In the genomic region with DNA sequence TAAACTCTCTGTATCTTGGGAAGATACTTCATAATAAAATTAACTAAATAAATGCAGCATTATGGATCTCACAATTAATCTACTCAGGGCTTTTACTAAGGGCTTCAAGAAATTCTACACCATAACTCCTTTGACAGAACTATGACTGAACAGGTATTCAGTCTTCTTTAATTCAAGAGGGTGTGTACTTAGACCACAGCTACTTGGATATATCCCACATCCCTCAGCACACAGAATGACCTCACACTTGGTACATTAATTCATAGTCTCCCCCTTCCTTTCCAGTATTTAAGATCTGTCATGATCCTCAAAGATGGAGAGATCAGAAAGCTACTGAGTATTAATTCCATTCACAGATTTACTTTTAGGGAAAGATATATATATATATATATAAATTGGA, we compare ENCODE assay signal across 16 cellular contexts. TPM values are rescaled to one million over a fixed set of nuclear protein-coding genes. Genes with fewer than 3 reads are reported as not detected.
DNase-seq lines count a peak whose midpoint lies in the region; ATAC-seq, FAIRE-seq and TF ChIP-seq lines count a peak whose summit lies in the region.
"Had no signal": no experiment of that assay in that cellular context is flagged by ENCODE, and none has a peak within 500 bp of the region (broad histone marks: within the 10 kb centered on the region; RNA-seq: fewer than 3 reads in every experiment).

No MANE protein-coding gene starts in this region.

- H4K91ac ChIP-seq in IMR-90 (ENCODE audit: insufficient read depth, low read depth, low read length), result no peak overlapping the region

- no peaks in the 10 kb centered on the region for H3K36me3 Mint-ChIP-seq in astrocyte (ENCODE audit: low read depth, unreplicated experiment)
- H3K36me3 Mint-ChIP-seq in activated T-cell treated with anti-CD3 and anti-CD28 coated beads, Interleukin-2, amount 50 U/mL, for 24 hours (ENCODE audit: low read depth), result peaks cover 7% of the 10 kb centered on the region

- TF ChIP-seq RAD21 in IMR-90 (IDR thresholded peaks at IDR 0.05; ENCODE audit: low read length), result no peak

- no peaks in the 10 kb centered on the region for H3K9me1 ChIP-seq in IMR-90 (ENCODE audit: insufficient read depth, low read length)

- H3K27me3 ChIP-seq in IMR-90 (ENCODE audit: control insufficient read depth, insufficient read depth, low read length), result no peaks in the 10 kb centered on the region
- H3K27me3 ChIP-seq in astrocyte (ENCODE audit: insufficient read depth, low read length), result no peaks in the 10 kb centered on the region

- no peak overlapping the region for H3K56ac ChIP-seq in IMR-90 (ENCODE audit: extremely low read depth, insufficient read depth, low read length)

- in situ Hi-C loops in IMR-90 (cut with MboI; ENCODE audit: low sequenced_read_pairs), result no loop called here

- H3K27ac Mint-ChIP-seq in astrocyte (ENCODE audit: unreplicated experiment), result no peak overlapping the region
- H3K27ac Mint-ChIP-seq in activated T-cell treated with anti-CD3 and anti-CD28 coated beads, Interleukin-2, amount 50 U/mL, for 24 hours, result no peak overlapping the region
- H3K27ac Mint-ChIP-seq: CD14-positive monocyte had no signal

- no peak overlapping the region for H3K4ac ChIP-seq in IMR-90 (ENCODE audit: low read depth, low read length)

- H4K20me1 ChIP-seq in IMR-90 (ENCODE audit: insufficient read depth, low read length), result no peaks in the 10 kb centered on the region
- H4K20me1 ChIP-seq in astrocyte (ENCODE audit: insufficient read depth, low read length), result peaks cover 42% of the 10 kb centered on the region

- H3K14ac ChIP-seq in IMR-90 (replicated peaks; ENCODE audit: low read depth, low read length), result no peak overlapping the region

- no peaks in the 10 kb centered on the region for H3K27me3 Mint-ChIP-seq in astrocyte (ENCODE audit: low read depth, unreplicated experiment)
- H3K27me3 Mint-ChIP-seq in activated T-cell treated with anti-CD3 and anti-CD28 coated beads, Interleukin-2, amount 50 U/mL, for 24 hours, result no peaks in the 10 kb centered on the region

- H3K79me2 ChIP-seq in astrocyte (ENCODE audit: insufficient read depth, low read length), result peaks cover 98% of the 10 kb centered on the region

- H3K9me3 Mint-ChIP-seq in astrocyte (ENCODE audit: unreplicated experiment), result no peaks in the 10 kb centered on the region
- H3K9me3 Mint-ChIP-seq in activated T-cell treated with anti-CD3 and anti-CD28 coated beads, Interleukin-2, amount 50 U/mL, for 24 hours, result no peaks in the 10 kb centered on the region

- H3K4me1 Mint-ChIP-seq in astrocyte (ENCODE audit: low read depth, unreplicated experiment), result no peaks in the 10 kb centered on the region
- peaks cover 2% of the 10 kb centered on the region for H3K4me1 Mint-ChIP-seq in activated T-cell treated with anti-CD3 and anti-CD28 coated beads, Interleukin-2, amount 50 U/mL, for 24 hours (ENCODE audit: low read depth)

- intact Hi-C loops in IMR-90 (cut with micrococcal nuclease), result no loop called here

- H4K8ac ChIP-seq in IMR-90 (ENCODE audit: low read depth in 2 of 2, low read length in 2 of 2), result no peak overlapping the region

- H3K27ac ChIP-seq in IMR-90 (ENCODE audit: insufficient read depth, low read length) (no peak overlapping the region), astrocyte (ENCODE audit: low read depth, low read length) (no peak overlapping the region)

- no peak overlapping the region for H2BK120ac ChIP-seq in IMR-90 (ENCODE audit: low read depth, low read length)

- peak; percentile 13 for FAIRE-seq in astrocyte (lab: Jason Lieb, UNC)
- FAIRE-seq: HepG2 had no signal

- H3K4me2 ChIP-seq in IMR-90 (ENCODE audit: low read depth, low read length) (peak overlapping the region; percentile 34; the same call in 1 of the 2 replicates), astrocyte (ENCODE audit: low read length) (no peak overlapping the region)

- no peak overlapping the region for H2BK5ac ChIP-seq in IMR-90 (ENCODE audit: low read depth, low read length, poor library complexity, severe bottlenecking)

- no peak overlapping the region for H2AK5ac ChIP-seq in IMR-90 (ENCODE audit: low read depth, low read length)

- no peaks in the 10 kb centered on the region for H3K9me3 ChIP-seq in IMR-90 (ENCODE audit: control insufficient read depth, insufficient read depth, low read length)
- H3K9me3 ChIP-seq in astrocyte (ENCODE audit: insufficient read depth, low read depth, low read length), result no peaks in the 10 kb centered on the region
- H3K9me3 ChIP-seq: Caco-2 had no signal

- peak; percentile 25 for DNase-seq in AG10803 (ENCODE audit: low read depth)
- DNase-seq in IMR-90, result peak; percentile 15
- peak; percentile 59 for DNase-seq in astrocyte (ENCODE audit: low read depth)
- DNase-seq in glomerular visceral epithelial cell (ENCODE audit: extremely low spot score), result peak; percentile 40
- DNase-seq in NCI-H1417 (lab: John Stamatoyannopoulos, UW), result no peak
- DNase-seq in DMS79 (lab: John Stamatoyannopoulos, UW), result no peak
- no peak for DNase-seq in activated CD4-positive, alpha-beta T cell treated with anti-CD3 and anti-CD28 coated beads, Interleukin-2, amount 50 U/mL, for 48 hours
- DNase-seq in activated T-cell treated with anti-CD3 and anti-CD28 coated beads, Interleukin-2, amount 50 U/mL, for 24 hours, result no peak
- DNase-seq: Caco-2, DMS53, GOT3, NCI-H1436, NCI-H2029 treated with DMSO at 0.1 percent for 48 hours had no signal

- H4K5ac ChIP-seq in IMR-90 (ENCODE audit: low read depth, low read length), result peak overlapping the region; percentile 76

- H2BK20ac ChIP-seq in IMR-90 (ENCODE audit: low read depth, low read length), result no peak overlapping the region

- ATAC-seq in IMR-90 (ENCODE audit: low read depth), result no peak
- ATAC-seq: HepG2, Right ventricle myocardium inferior had no signal

- H3K4me3 Mint-ChIP-seq in astrocyte (ENCODE audit: unreplicated experiment), result no peak overlapping the region
- no peak overlapping the region for H3K4me3 Mint-ChIP-seq in activated T-cell treated with anti-CD3 and anti-CD28 coated beads, Interleukin-2, amount 50 U/mL, for 24 hours
- H3K4me3 Mint-ChIP-seq: CD14-positive monocyte had no signal

- H3K18ac ChIP-seq in IMR-90 (ENCODE audit: low read depth, low read length), result peak overlapping the region; percentile 29; the same call in 1 of the 2 replicates

- H3K23ac ChIP-seq in IMR-90 (ENCODE audit: low read depth, low read length), result no peak overlapping the region; the same call in 1 of the 2 replicates

- dilution Hi-C loops in IMR-90 (cut with HindIII; ENCODE audit: low sequenced_read_pairs, unreplicated experiment), result no loop called here

- POLR2A ChIA-PET in IMR-90 (lab: Charles Lee; ENCODE audit: unreplicated experiment), result no interaction called here

- peaks cover 9% of the 10 kb centered on the region for H3K4me1 ChIP-seq in IMR-90 (ENCODE audit: control insufficient read depth, insufficient read depth, low read length)
- H3K4me1 ChIP-seq in astrocyte (ENCODE audit: insufficient read depth, low read length), result peaks cover 5% of the 10 kb centered on the region

- CTCF ChIA-PET in IMR-90 (lab: Yijun Ruan, JAX), result interaction anchor here (0.7 kb wide), 1 partner anchor 69 kb away, joined by 10 read pairs; no protein-coding TSS in a partner anchor

- H3K9ac ChIP-seq in IMR-90 (ENCODE audit: low read depth, low read length) (no peak overlapping the region), astrocyte (ENCODE audit: low read length) (no peak overlapping the region)

- H3K36me3 ChIP-seq in IMR-90 (ENCODE audit: control insufficient read depth, insufficient read depth, low read length) (no peaks in the 10 kb centered on the region; the same call in 1 of the 2 replicates), astrocyte (ENCODE audit: insufficient read depth, low read length) (no peaks in the 10 kb centered on the region)

- no peak overlapping the region for H3K4me3 ChIP-seq in AG10803 (ENCODE audit: low read length)
- no peak overlapping the region for H3K4me3 ChIP-seq in IMR-90 (ENCODE audit: insufficient read depth, low read depth, low read length)
- H3K4me3 ChIP-seq in astrocyte (ENCODE audit: insufficient read depth, low read depth, low read length), result no peak overlapping the region

- no peak for TF ChIP-seq POLR2A in IMR-90 (IDR thresholded peaks at IDR 0.05; ENCODE audit: low read depth, low read length)

- H3K79me1 ChIP-seq in IMR-90 (ENCODE audit: low read depth in 1 of 2, low read length in 2 of 2), result peaks cover 33 to 64% of the 10 kb centered on the region in 2 experiments

- BruUV-seq in IMR-90 (replicated peaks; lab: Mats Ljungman, UMichigan), result no TSS peak

- TF ChIP-seq CTCF in AG10803 (conservative IDR thresholded peaks at IDR 0.05; ENCODE audit: low read length), result no peak
- no peak for TF ChIP-seq CTCF in IMR-90 (conservative IDR thresholded peaks at IDR 0.05; ENCODE audit: low read depth, low read length)
- no peak for TF ChIP-seq CTCF in astrocyte (IDR thresholded peaks at IDR 0.05; ENCODE audit: insufficient read depth, low read depth, low read length)

- no peak overlapping the region for H2AK9ac ChIP-seq in IMR-90 (replicated peaks; ENCODE audit: low read depth, low read length, poor library complexity)

- no peak overlapping the region for H2AFZ ChIP-seq in IMR-90 (replicated peaks; ENCODE audit: low read length, poor library complexity)
- no peak overlapping the region for H2AFZ ChIP-seq in astrocyte (ENCODE audit: low read depth, low read length)

- H2BK15ac ChIP-seq in IMR-90 (ENCODE audit: low read depth, low read length), result no peak overlapping the region

TF ChIP-seq in IMR-90, 13 proteins besides CTCF, POLR2A, EP300 and RAD21:
- TF ChIP-seq FOS (IDR thresholded peaks at IDR 0.05; ENCODE audit: low read depth, low read length) (no peak), CHD1 (IDR thresholded peaks at IDR 0.05; ENCODE audit: low read depth, low read length) (no peak), MAFK (IDR thresholded peaks at IDR 0.05; ENCODE audit: low read depth, low read length) (no peak)
TF ChIP-seq in IMR-90: peak in this region for 0.

RNA-seq across cellular contexts. Expression of a gene that starts 11.6 kb away (rescaled TPM):
- total RNA-seq in IMR-90 (2012; rRNA removed) (9.3 and 16.1 TPM in 2 replicates), astrocyte (16.0 and 19.0 TPM in 2 replicates)
- polyA plus RNA-seq in IMR-90 (2012; rRNA removed), result 8.5 and 8.9 TPM in 2 replicates
- 1.3 and 1.5 TPM in 2 replicates for polyA plus RNA-seq in IMR-90 (2012; cell fraction: cytosol; rRNA removed)
- 1.0 and 5.1 TPM in 2 replicates for polyA plus RNA-seq in IMR-90 (2012; cell fraction: nucleus; rRNA removed; ENCODE audit: low replicate concordance)

Comparison
In these comparisons a context has a peak if more than half of its experiments do, and no peak if none do; other contexts are left out.
1. DNase-seq: peak in AG10803 (single experiment), IMR-90 (single experiment), astrocyte (single experiment) and glomerular visceral epithelial cell (single experiment); none in NCI-H1417 (0 of 3), DMS79 (single experiment), activated CD4-positive, alpha-beta T cell treated with anti-CD3 and anti-CD28 coated beads, Interleukin-2, amount 50 U/mL, for 48 hours (0 of 2) and activated T-cell treated with anti-CD3 and anti-CD28 coated beads, Interleukin-2, amount 50 U/mL, for 24 hours (single experiment).